Comparison of ENCODE assay signal across 10 cellular contexts in genomic region chr2:232386740-232387450, GRCh38. TPM values are rescaled to one million over a fixed set of nuclear protein-coding genes. Genes with fewer than 3 reads are reported as not detected.
DNase-seq lines count a peak whose midpoint lies in the region; ATAC-seq and TF ChIP-seq lines count a peak whose summit lies in the region.
"Had no signal": no experiment of that assay in that cellular context is flagged by ENCODE, and none has a peak within 500 bp of the region (broad histone marks: within the 10 kb centered on the region; RNA-seq: fewer than 3 reads in every experiment).

No MANE protein-coding gene starts in this region.

- H3K4me1 ChIP-seq in PC-9 (replicated peaks; ENCODE audit: insufficient read depth) (peaks cover 20% of the 10 kb centered on the region), foreskin keratinocyte (no peaks in the 10 kb centered on the region)

- peaks cover 2% of the 10 kb centered on the region for H3K9me3 Mint-ChIP-seq in nephron

- no peaks in the 10 kb centered on the region for H3K36me3 Mint-ChIP-seq in nephron (ENCODE audit: low read depth)

- no peak for TF ChIP-seq CTCF in PC-9 (conservative IDR thresholded peaks at IDR 0.05)
- TF ChIP-seq CTCF in foreskin keratinocyte (conservative IDR thresholded peaks at IDR 0.05), result no peak
- TF ChIP-seq CTCF in nephron (IDR thresholded peaks at IDR 0.05; ENCODE audit: unreplicated experiment in 3 of 3), result no peak

- H4K20me1 ChIP-seq in PC-9 (ENCODE audit: insufficient read depth), result no peaks in the 10 kb centered on the region

- H3K9me3 ChIP-seq in PC-9 (ENCODE audit: insufficient read depth, low read depth), result no peaks in the 10 kb centered on the region

- no peaks in the 10 kb centered on the region for H3K79me2 ChIP-seq in PC-9 (ENCODE audit: low read depth)

- H3K4me3 Mint-ChIP-seq in nephron, result peak overlapping the region in 2 of 3 experiments; percentile 24 to 70

- H3K36me3 ChIP-seq in PC-9 (ENCODE audit: low read depth), result no peaks in the 10 kb centered on the region

- POLR2A ChIA-PET in PC-9 (lab: Charles Lee; ENCODE audit: unreplicated experiment), result no interaction called here

- peak; percentile 19 for ATAC-seq in foreskin keratinocyte
- ATAC-seq in HG02884 (IDR thresholded peaks at IDR 0.05; ENCODE audit: unreplicated experiment), result no peak

- no peak overlapping the region for H3K4me3 ChIP-seq in PC-9

- CTCF ChIA-PET in PC-9 (lab: Charles Lee), result no interaction called here

- BruUV-seq in PC-9 (replicated peaks; lab: Mats Ljungman, UMichigan), result no TSS peak

- peaks cover 20% of the 10 kb centered on the region for H3F3A ChIP-seq in PC-9 (ENCODE audit: insufficient read depth, low read depth)

- H2AFZ ChIP-seq in PC-9, result no peak overlapping the region

- peaks cover 99% of the 10 kb centered on the region for H3K27me3 Mint-ChIP-seq in nephron (ENCODE audit: low read depth)

- H3K27ac Mint-ChIP-seq in nephron, result no peak overlapping the region

- peaks cover 16% of the 10 kb centered on the region for H3K4me1 Mint-ChIP-seq in nephron

- peak overlapping the region; percentile 69 for H3K4me2 ChIP-seq in PC-9

- H3K27ac ChIP-seq in PC-9 (peak overlapping the region; percentile 78), foreskin keratinocyte (no peak overlapping the region)

- DNase-seq in COLO668 (lab: John Stamatoyannopoulos, UW; ENCODE audit: unreplicated experiment) (peak; percentile 31), PC-9 (no peak), foreskin keratinocyte (peak in 1 of 2 donors; percentile 7), HPDE6-E6E7 (ENCODE audit: extremely low spot score) (no peak)
- DNase-seq in activated effector memory CD4-positive, alpha-beta T cell treated with Interleukin-2 at 50 U/mL for 16 hours, result no peak
- DNase-seq in stimulated activated CD8-positive, alpha-beta memory T cell treated with anti-CD3 and anti-CD28 coated beads, Interleukin-4, amount 100 ng/mL, for 48 hours, result no peak
- DNase-seq: activated T-cell treated with anti-CD3 and anti-CD28 coated beads, Interleukin-2, amount 50 U/mL, for 48 hours; NK-92 treated with Interleukin-12 subunit alpha and Interleukin-12 subunit beta, amount 100 ng/mL, for 24 hours had no signal

- intact Hi-C loops in PC-9 (cut with micrococcal nuclease; ENCODE audit: unreplicated experiment), result loop anchor here (1.0 to 5.0 kb wide), 2 partner anchors 9 to 50 kb away; partner anchors contain the start of gene ALPP

- H3K27me3 ChIP-seq in PC-9 (ENCODE audit: insufficient read depth, low read depth), result no peaks in the 10 kb centered on the region
- H3K27me3 ChIP-seq in foreskin keratinocyte, result peaks cover 98% of the 10 kb centered on the region

- H3K9me2 ChIP-seq in PC-9 (ENCODE audit: insufficient read depth), result no peaks in the 10 kb centered on the region

RNA-seq across cellular contexts. Expression of gene ALPP, which starts 8.3 kb away (rescaled TPM):
- total RNA-seq in PC-9 (2021) (47.5 and 57.8 TPM in 2 replicates), foreskin keratinocyte (not detected in 2 replicates)
- polyA plus RNA-seq in foreskin keratinocyte, result not detected in 2 replicates

RNA-seq across cellular contexts. Expression of gene ALPG, which starts 19.7 kb away (rescaled TPM):
- total RNA-seq in PC-9 (2021) (0.76 and 1.2 TPM in 2 replicates), foreskin keratinocyte (not detected in 2 replicates)
- polyA plus RNA-seq in foreskin keratinocyte, result not detected in 2 replicates

Comparison
In these comparisons a context has a peak if more than half of its experiments do, and no peak if none do; other contexts are left out.
1. RNA of gene ALPP, which starts 8.3 kb away (total RNA-seq): 47.5 to 57.8 TPM in PC-9; not detected in foreskin keratinocyte; every median in the first group is over 10 times any median in the second.